8 cellular contexts compared by ENCODE assay signal in the genomic region with DNA sequence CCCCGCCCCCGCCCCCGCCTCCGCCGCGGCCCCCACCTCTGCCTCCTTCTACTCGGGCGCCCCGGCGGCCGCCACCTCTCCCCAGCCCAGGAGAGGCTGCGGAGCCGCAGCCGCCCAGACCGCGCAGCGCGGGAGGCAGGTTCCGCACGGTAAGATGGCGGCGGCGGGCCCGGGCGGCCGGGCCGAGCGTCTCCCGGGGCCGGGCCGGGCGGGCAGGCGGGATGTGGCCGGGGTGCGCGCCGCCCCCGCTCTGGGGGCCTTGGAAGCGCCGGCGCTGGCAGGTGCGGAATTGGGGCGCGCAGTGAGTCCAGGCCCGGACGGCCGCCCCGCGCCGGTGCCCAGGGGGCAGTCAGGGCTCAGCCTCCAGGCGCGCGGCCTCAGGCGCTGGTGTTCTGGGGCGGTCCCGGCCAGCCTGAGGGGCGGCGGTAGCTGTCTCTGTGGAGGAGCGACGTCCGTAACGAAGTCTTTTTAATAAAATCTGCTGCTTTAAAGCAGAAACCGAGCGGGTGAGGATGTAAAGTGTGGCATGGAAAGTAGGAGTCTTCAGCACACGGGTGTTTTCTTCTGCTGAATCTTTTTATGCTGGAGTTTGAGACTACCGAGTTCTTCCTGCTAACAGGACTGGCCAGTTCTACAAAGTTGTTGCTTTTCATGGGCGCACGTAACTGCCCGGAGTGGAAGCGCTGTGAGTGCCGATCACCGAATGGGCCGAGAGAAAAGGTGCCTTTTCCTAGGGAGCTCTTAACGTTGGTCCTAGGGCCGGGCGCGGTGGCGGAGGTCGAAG. TPM values are rescaled to one million over a fixed set of nuclear protein-coding genes. Genes with fewer than 3 reads are reported as not detected.
DNase-seq lines count a peak whose midpoint lies in the region; ATAC-seq, FAIRE-seq and TF ChIP-seq lines count a peak whose summit lies in the region.

A gene (plus strand): TSS at position 43 of the 784 bp plus-strand sequence. CDS start 3,356 bp downstream, outside the sequence.

- H3K9ac ChIP-seq in keratinocyte (ENCODE audit: control insufficient read depth, extremely low read depth, insufficient read depth, low read length): peak within 1 kb of the TSS; percentile 96

- TF ChIP-seq CTCF in keratinocyte (optimal IDR thresholded peaks at IDR 0.05 in 1 of 3, IDR thresholded peaks at IDR 0.05 in 1 of 3, conservative IDR thresholded peaks at IDR 0.05 in 1 of 3; ENCODE audit: extremely low read depth in 1 of 3, insufficient read depth in 2 of 3, low read length in 3 of 3): no peak
- peak in 1 of 11 experiments; percentile 3 for TF ChIP-seq CTCF in spleen (IDR thresholded peaks at IDR 0.05 in 8 of 11, conservative IDR thresholded peaks at IDR 0.05 in 3 of 11)

- H3K27me3 ChIP-seq in keratinocyte (ENCODE audit: control insufficient read depth, extremely low read depth, insufficient read depth, low read length): no peaks in the 10 kb centered on the region
- H3K27me3 ChIP-seq in spleen (replicated peaks in 1 of 7): no peaks in the 10 kb centered on the region

- ATAC-seq in GM19328 (IDR thresholded peaks at IDR 0.05; ENCODE audit: unreplicated experiment) (peak; percentile 39), HG03342 (IDR thresholded peaks at IDR 0.05; ENCODE audit: unreplicated experiment) (peak; percentile 39)

- TF ChIP-seq POLR2A in spleen (IDR thresholded peaks at IDR 0.05): no peak

- H3K9me3 ChIP-seq in keratinocyte (ENCODE audit: control insufficient read depth, low read depth, low read length) (no peaks in the 10 kb centered on the region), spleen (no peaks in the 10 kb centered on the region)

- H3K9me1 ChIP-seq in keratinocyte (ENCODE audit: control insufficient read depth, extremely low read depth, insufficient read depth, low read length): no peaks in the 10 kb centered on the region

- peak within 1 kb of the TSS; percentile 96 to 99 (median 97) for H3K4me3 ChIP-seq in keratinocyte (ENCODE audit: control insufficient read depth in 2 of 3, extremely low read depth in 1 of 3, insufficient read depth in 2 of 3, low read depth in 1 of 3, low read length in 3 of 3)
- H3K4me3 ChIP-seq in spleen: peak within 1 kb of the TSS; percentile 75 to 98 (median 96)

- DNase-seq in CD1c-positive myeloid dendritic cell (ENCODE audit: extremely low spot score) (peak; percentile 61), T follicular helper cell (ENCODE audit: low read depth) (peak; percentile 24), caudate nucleus (lab: John Stamatoyannopoulos, UW) (peak in 13 of 61 donors; percentile 32 to 71 (median 47)), keratinocyte (ENCODE audit: low read depth, low spot score) (no peak), spleen (peak; percentile 93), GM19238 (ENCODE audit: insufficient read length, low spot score) (no peak)

- dilution Hi-C loops in keratinocyte (cut with MboI; ENCODE audit: extremely low pct_ligation_motif_present, low sequenced_read_pairs): no loop called here

- no peaks in the 10 kb centered on the region for H4K20me1 ChIP-seq in keratinocyte (ENCODE audit: control insufficient read depth, extremely low read depth, insufficient read depth, low read length)

- no peak for FAIRE-seq in keratinocyte (lab: Jason Lieb, UNC)

- H3K4me1 ChIP-seq in keratinocyte (ENCODE audit: control insufficient read depth, extremely low read depth, insufficient read depth, low read length): peaks cover 17% of the 10 kb centered on the region
- peaks cover 31 to 84% (median 67%) of the 10 kb centered on the region in 6 donors for H3K4me1 ChIP-seq in spleen

- intact Hi-C loops in spleen (cut with DNase I; ENCODE audit: low total_unique reads): no loop called here

- peak within 1 kb of the TSS; percentile 92 for H3K4me2 ChIP-seq in keratinocyte (ENCODE audit: control insufficient read depth, extremely low read depth, insufficient read depth, low read depth, low read length)

- 0 to 2% (median 1%) methylated on average over 18 to 79 of the region's 79 CpGs for WGBS in spleen, 5 donors

- peaks cover 82% of the 10 kb centered on the region for H3K79me2 ChIP-seq in keratinocyte (ENCODE audit: control insufficient read depth, insufficient read depth, low read length)

- peaks cover 27 to 48% of the 10 kb centered on the region in 2 experiments for H3K36me3 ChIP-seq in keratinocyte (ENCODE audit: control insufficient read depth in 2 of 2, extremely low read depth in 1 of 2, insufficient read depth in 2 of 2, low read length in 2 of 2)
- peaks cover 0 to 55% (median 26%) of the 10 kb centered on the region in 6 donors for H3K36me3 ChIP-seq in spleen

- peak within 1 kb of the TSS; percentile 82 for H3K27ac ChIP-seq in caudate nucleus (ENCODE audit: low read depth, low read length)
- peak within 1 kb of the TSS; percentile 87 for H3K27ac ChIP-seq in keratinocyte (ENCODE audit: control insufficient read depth, insufficient read depth, low read length)
- H3K27ac ChIP-seq in spleen: peak within 1 kb of the TSS; percentile 83 to 96 (median 94)

- peak within 1 kb of the TSS; percentile 79 for H2AFZ ChIP-seq in keratinocyte (ENCODE audit: control insufficient read depth, low read length)

RNA-seq across cellular contexts. Expression of the gene that starts here (rescaled TPM):
- polyA plus RNA-seq in keratinocyte (20.7 to 27.9 TPM (median 23.7 TPM) in 3 replicates), spleen (10 to 100 TPM in 2 of 3 donors, 1 to 10 TPM in 1; 9.7 to 12.9 (median 12.0) TPM)
- 24.2 TPM for polyA plus RNA-seq in keratinocyte (2011; ENCODE audit: low read depth)
- polyA plus RNA-seq in keratinocyte (2011; cell fraction: cytosol; rRNA removed): 21.9 and 23.8 TPM in 2 replicates
- polyA plus RNA-seq in keratinocyte (2011; cell fraction: nucleus; rRNA removed): 20.3 and 22.4 TPM in 2 replicates
- polyA plus RNA-seq in keratinocyte (2012; ENCODE audit: low replicate concordance): 24.1 and 35.8 TPM in 2 replicates
- 26.7 to 29.3 TPM (median 28.8 TPM) in 3 replicates for polyA minus RNA-seq in keratinocyte
- 18.8 TPM for polyA minus RNA-seq in keratinocyte (2011; cell fraction: cytosol; rRNA and poly(A)+ RNA removed)
- polyA minus RNA-seq in keratinocyte (2011; cell fraction: nucleus; rRNA and poly(A)+ RNA removed): 11.2 and 16.0 TPM in 2 replicates
- total RNA-seq in spleen: 10 to 100 TPM; 26.5 to 33.3 (median 29.6) TPM

Comparison
In these comparisons a context has a peak if more than half of its experiments do, and no peak if none do; other contexts are left out.
1. DNase-seq: peak in CD1c-positive myeloid dendritic cell (single experiment), T follicular helper cell (single experiment) and spleen (single experiment); none in keratinocyte (single experiment) and GM19238 (single experiment).
2. Peak in every context shown above with its lines, with median percentiles within 50 percentile points of each other: H3K27ac ChIP-seq.